8 cellular contexts compared by ENCODE assay signal in genomic region chr17:83199500-83200201, GRCh38.
A peak's percentile ranks its signal among the peaks of the same experiment; 100 is the strongest.
DNase-seq lines count a peak whose midpoint lies in the region; ATAC-seq and TF ChIP-seq lines count a peak whose summit lies in the region.

No MANE protein-coding gene starts in this region.

- BruUV-seq in OCI-LY7 (replicated peaks; lab: Mats Ljungman, UMichigan), result no TSS peak

- H3K27ac Mint-ChIP-seq in activated naive CD4-positive, alpha-beta T cell treated with anti-CD3 and anti-CD28 coated beads, Interleukin-2, amount 10 ng/mL, durations not matched to agents 7 days and 5 days, result peak overlapping the region; percentile 96

- H4K20me1 ChIP-seq in OCI-LY7 (ENCODE audit: insufficient read depth, low read length), result no peaks in the 10 kb centered on the region

- no peak for TF ChIP-seq CTCF in AG10803 (conservative IDR thresholded peaks at IDR 0.05; ENCODE audit: low read length)
- no peak for TF ChIP-seq CTCF in OCI-LY7 (conservative IDR thresholded peaks at IDR 0.05; ENCODE audit: low read length)

- H3K9me2 ChIP-seq in OCI-LY7 (ENCODE audit: insufficient read depth, low read length), result no peaks in the 10 kb centered on the region

- DNase-seq in AG10803 (ENCODE audit: low read depth) (peak; percentile 83), OCI-LY7 (ENCODE audit: low spot score) (peak; percentile 84), stromal cell of bone marrow (ENCODE audit: low read depth) (peak; percentile 61), NCI-H187 treated with DMSO at 0.1 percent for 48 hours (lab: John Stamatoyannopoulos, UW) (no peak), SJCRH30 (no peak)
- peak; percentile 68 for DNase-seq in activated naive CD4-positive, alpha-beta T cell treated with anti-CD3 and anti-CD28 coated beads, Interleukin-2, amount 10 ng/mL, durations not matched to agents 7 days and 5 days

- no peak for ATAC-seq in GM18868 (IDR thresholded peaks at IDR 0.05; ENCODE audit: unreplicated experiment)

- peaks cover 52% of the 10 kb centered on the region for H3K4me1 Mint-ChIP-seq in activated naive CD4-positive, alpha-beta T cell treated with anti-CD3 and anti-CD28 coated beads, Interleukin-2, amount 10 ng/mL, durations not matched to agents 7 days and 5 days

- CTCF ChIA-PET in OCI-LY7 (lab: Charles Lee; ENCODE audit: unreplicated experiment), result interaction anchor here (1.8 kb wide), 1 partner anchor 285 kb away, joined by 6 read pairs; no protein-coding TSS in a partner anchor
- CTCF ChIA-PET in activated naive CD4-positive, alpha-beta T cell treated with anti-CD3 and anti-CD28 coated beads, Interleukin-2, amount 10 ng/mL, durations not matched to agents 7 days and 5 days (lab: Charles Lee), result interaction anchor here (0.6 to 1.7 kb wide), 8 partner anchors 12 to 418 kb away, joined by 3 to 6 read pairs (median 4); no protein-coding TSS in a partner anchor

- peak overlapping the region; percentile 73 for H3K4me3 Mint-ChIP-seq in activated naive CD4-positive, alpha-beta T cell treated with anti-CD3 and anti-CD28 coated beads, Interleukin-2, amount 10 ng/mL, durations not matched to agents 7 days and 5 days

- POLR2A ChIA-PET in OCI-LY7 (lab: Charles Lee), result no interaction called here

- H3K4me2 ChIP-seq in OCI-LY7 (ENCODE audit: low read length), result peak overlapping the region; percentile 73

- H3K27me3 ChIP-seq in mucosa of rectum (ENCODE audit: control insufficient read depth in 2 of 2, insufficient read depth in 2 of 2, low read length in 2 of 2), result no peaks in the 10 kb centered on the region
- no peaks in the 10 kb centered on the region; the same call in 1 of the 2 replicates for H3K27me3 ChIP-seq in SJCRH30

- H3K79me2 ChIP-seq in OCI-LY7 (ENCODE audit: insufficient read depth, low read depth, low read length), result no peaks in the 10 kb centered on the region

- no peaks in the 10 kb centered on the region for H3K36me3 ChIP-seq in OCI-LY7 (ENCODE audit: insufficient read depth, low read length)
- no peaks in the 10 kb centered on the region for H3K36me3 ChIP-seq in mucosa of rectum (ENCODE audit: control insufficient read depth in 2 of 2, insufficient read depth in 2 of 2, low read length in 2 of 2)
- H3K36me3 ChIP-seq in SJCRH30, result no peaks in the 10 kb centered on the region

- intact Hi-C loops in OCI-LY7 (cut with micrococcal nuclease; ENCODE audit: unreplicated experiment), result no loop called here

- H2AFZ ChIP-seq in OCI-LY7 (ENCODE audit: low read length), result peak overlapping the region; percentile 51; the same call in 1 of the 2 replicates

- H3K27ac ChIP-seq in OCI-LY7 (ENCODE audit: low read depth, low read length, poor library complexity, severe bottlenecking) (peak overlapping the region; percentile 39), mucosa of rectum (ENCODE audit: low read depth in 2 of 2, low read length in 2 of 2) (peak overlapping the region; percentile 78 to 82), SJCRH30 (no peak overlapping the region)

- peak overlapping the region in 1 of 2 donors; percentile 32 for H3K9ac ChIP-seq in mucosa of rectum (ENCODE audit: low read depth in 1 of 2, low read length in 2 of 2)

- peaks cover 46% of the 10 kb centered on the region for H3K27me3 Mint-ChIP-seq in activated naive CD4-positive, alpha-beta T cell treated with anti-CD3 and anti-CD28 coated beads, Interleukin-2, amount 10 ng/mL, durations not matched to agents 7 days and 5 days

- peaks cover 30% of the 10 kb centered on the region for H3K4me1 ChIP-seq in OCI-LY7 (ENCODE audit: insufficient read depth, low read length, poor library complexity, severe bottlenecking)
- H3K4me1 ChIP-seq in mucosa of rectum (ENCODE audit: control insufficient read depth in 2 of 2, insufficient read depth in 2 of 2, low read length in 2 of 2), result peaks cover 13 to 17% of the 10 kb centered on the region in 2 donors
- H3K4me1 ChIP-seq in SJCRH30, result peaks cover 19% of the 10 kb centered on the region; the same call in 1 of the 2 replicates

- no peaks in the 10 kb centered on the region for H3K9me3 Mint-ChIP-seq in activated naive CD4-positive, alpha-beta T cell treated with anti-CD3 and anti-CD28 coated beads, Interleukin-2, amount 10 ng/mL, durations not matched to agents 7 days and 5 days

- H3K4me3 ChIP-seq in AG10803 (ENCODE audit: low read length) (no peak overlapping the region), OCI-LY7 (ENCODE audit: low read depth, low read length, poor library complexity, severe bottlenecking) (peak overlapping the region; percentile 50), mucosa of rectum (ENCODE audit: low read length in 2 of 2) (peak overlapping the region in 1 of 2 donors; percentile 41), SJCRH30 (no peak overlapping the region)

- H3K9me3 ChIP-seq in OCI-LY7 (ENCODE audit: low read length), result no peaks in the 10 kb centered on the region
- no peaks in the 10 kb centered on the region for H3K9me3 ChIP-seq in mucosa of rectum (ENCODE audit: control insufficient read depth in 2 of 2, low read length in 2 of 2)
- peaks cover 9% of the 10 kb centered on the region; the same call in 1 of the 2 replicates for H3K9me3 ChIP-seq in SJCRH30 (replicated peaks)

- H3K36me3 Mint-ChIP-seq in activated naive CD4-positive, alpha-beta T cell treated with anti-CD3 and anti-CD28 coated beads, Interleukin-2, amount 10 ng/mL, durations not matched to agents 7 days and 5 days, result no peaks in the 10 kb centered on the region

Comparison
In these comparisons a context has a peak if more than half of its experiments do, and no peak if none do; other contexts are left out.
1. DNase-seq: peak in AG10803 (single experiment), OCI-LY7 (single experiment), activated naive CD4-positive, alpha-beta T cell treated with anti-CD3 and anti-CD28 coated beads, Interleukin-2, amount 10 ng/mL, durations not matched to agents 7 days and 5 days (single experiment) and stromal cell of bone marrow (single experiment); none in NCI-H187 treated with DMSO at 0.1 percent for 48 hours (single experiment) and SJCRH30 (0 of 2).